In the genomic region with DNA sequence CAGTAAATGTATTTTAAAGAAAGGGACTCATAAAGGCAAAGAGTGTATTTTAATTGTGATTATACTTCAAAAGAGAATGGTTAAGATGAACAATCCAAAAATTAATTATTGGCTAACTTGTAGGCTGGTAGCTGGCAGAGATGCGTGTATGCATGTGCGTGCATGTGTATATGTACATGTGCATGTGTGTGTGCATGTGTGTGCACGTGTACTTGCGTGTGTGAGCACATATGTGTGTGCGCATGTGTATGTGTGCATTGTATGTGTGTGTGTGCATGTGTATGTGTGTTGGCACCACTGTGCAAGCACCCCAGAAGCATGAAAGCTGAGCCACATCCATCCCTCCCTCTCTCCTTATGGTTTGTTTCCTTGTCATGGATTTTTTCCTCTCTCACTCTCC, we compare ENCODE assay signal across 32 cellular contexts.
"Had no signal": no experiment of that assay in that cellular context is flagged by ENCODE, and none has a peak within 500 bp of the region (broad histone marks: within the 10 kb centered on the region; RNA-seq: fewer than 3 reads in every experiment).

No MANE protein-coding gene starts in this region.

- H3K36me3 ChIP-seq: adrenal gland, breast epithelium, cardiac muscle cell, colonic mucosa, esophagus squamous epithelium, gastroesophageal sphincter had no signal

- H3K4me1 ChIP-seq: adrenal gland, body of pancreas, colonic mucosa had no signal

- H3K9me3 Mint-ChIP-seq: activated CD4-positive, alpha-beta T cell treated with anti-CD3 and anti-CD28 coated beads, Interleukin-2, amount 10 ng/mL, durations not matched to agents 7 days and 5 days; activated naive CD4-positive, alpha-beta T cell treated with anti-CD3 and anti-CD28 coated beads for 36 hours; activated naive CD4-positive, alpha-beta T cell treated with anti-CD3 and anti-CD28 coated beads, Interleukin-2, amount 50 U/mL, for 24 hours; activated T-helper 1 cell treated with anti-CD3 and anti-CD28 coated beads, Interleukin-12 subunit alpha, Interleukin-12 subunit beta, Interleukin-2, Interleukin-4 antibody, amounts not matched to agents 30 ng/mL and 10 ng/mL and 1 ng/mL, durations not matched to agents 14 hours and 24 hours and 36 hours; activated T-helper 2 cell treated with anti-CD3 and anti-CD28 coated beads, Interferon-gamma antibody, Interleukin-2, Interleukin-4, amounts not matched to agents 10 μg/mL and 5 μg/mL and 100 μg/mL, durations not matched to agents 14 hours and 24 hours and 36 hours had no signal

- ATAC-seq: activated CD4-positive, alpha-beta T cell treated with anti-CD3 and anti-CD28 coated beads for 36 hours; activated CD8-positive, alpha-beta T cell treated with anti-CD3 and anti-CD28 coated beads for 36 hours; activated naive CD8-positive, alpha-beta T cell treated with anti-CD3 and anti-CD28 coated beads, Interleukin-2, amount 50 U/mL, for 24 hours; activated T-cell treated with anti-CD3 and anti-CD28 coated beads, Interleukin-2, amount 50 U/mL, for 4 hours; body of pancreas; gastroesophageal sphincter; T-cell; T-helper 17 cell had no signal

- H3K4me1 Mint-ChIP-seq: activated CD4-positive, alpha-beta T cell treated with anti-CD3 and anti-CD28 coated beads for 36 hours; activated CD4-positive, alpha-beta T cell treated with anti-CD3 and anti-CD28 coated beads, Interleukin-2, amount 10 ng/mL, durations not matched to agents 7 days and 5 days; activated naive CD4-positive, alpha-beta T cell treated with anti-CD3 and anti-CD28 coated beads, Interleukin-2, amount 50 U/mL, for 24 hours; activated naive CD8-positive, alpha-beta T cell treated with anti-CD3 and anti-CD28 coated beads for 36 hours; activated naive CD8-positive, alpha-beta T cell treated with anti-CD3 and anti-CD28 coated beads, Interleukin-2, amount 50 U/mL, for 24 hours; T-cell; T-helper 17 cell had no signal

- H3K27ac ChIP-seq: adrenal gland, body of pancreas, breast epithelium, cardiac muscle cell, colonic mucosa, epithelial cell of prostate, gastroesophageal sphincter had no signal

- H3K27me3 Mint-ChIP-seq: activated CD4-positive, alpha-beta T cell treated with anti-CD3 and anti-CD28 coated beads, Interleukin-2, amount 10 ng/mL, durations not matched to agents 7 days and 5 days; activated naive CD4-positive, alpha-beta T cell treated with anti-CD3 and anti-CD28 coated beads, Interleukin-2, amount 50 U/mL, for 24 hours; activated naive CD8-positive, alpha-beta T cell treated with anti-CD3 and anti-CD28 coated beads for 36 hours; activated naive CD8-positive, alpha-beta T cell treated with anti-CD3 and anti-CD28 coated beads, Interleukin-2, amount 50 U/mL, for 24 hours had no signal

- H3K36me3 Mint-ChIP-seq: activated naive CD4-positive, alpha-beta T cell treated with anti-CD3 and anti-CD28 coated beads, Interleukin-2, amount 50 U/mL, for 24 hours; activated naive CD8-positive, alpha-beta T cell treated with anti-CD3 and anti-CD28 coated beads for 36 hours; T-cell had no signal

- H3K4me3 Mint-ChIP-seq: activated CD4-positive, alpha-beta T cell treated with anti-CD3 and anti-CD28 coated beads for 36 hours; activated CD4-positive, alpha-beta T cell treated with anti-CD3 and anti-CD28 coated beads, Interleukin-2, amount 10 ng/mL, durations not matched to agents 7 days and 5 days; activated CD8-positive, alpha-beta T cell treated with anti-CD3 and anti-CD28 coated beads for 36 hours; activated naive CD4-positive, alpha-beta T cell treated with anti-CD3 and anti-CD28 coated beads for 36 hours; activated naive CD4-positive, alpha-beta T cell treated with anti-CD3 and anti-CD28 coated beads, Interleukin-2, amount 50 U/mL, for 24 hours; activated naive CD8-positive, alpha-beta T cell treated with anti-CD3 and anti-CD28 coated beads for 36 hours; activated naive CD8-positive, alpha-beta T cell treated with anti-CD3 and anti-CD28 coated beads, Interleukin-2, amount 50 U/mL, for 24 hours; activated T-cell treated with anti-CD3 and anti-CD28 coated beads, Interleukin-2, amount 50 U/mL, for 4 hours; activated T-helper 1 cell treated with anti-CD3 and anti-CD28 coated beads, Interleukin-12 subunit alpha, Interleukin-12 subunit beta, Interleukin-2, Interleukin-4 antibody, amounts not matched to agents 30 ng/mL and 10 ng/mL and 1 ng/mL, durations not matched to agents 14 hours and 24 hours and 36 hours; T-cell; T-helper 17 cell had no signal

- H3K27me3 ChIP-seq: adrenal gland, body of pancreas, breast epithelium, cardiac muscle cell, colonic mucosa, gastroesophageal sphincter had no signal

- FAIRE-seq: endometrium, endothelial cell of umbilical vein had no signal

- H3K9me3 ChIP-seq: body of pancreas, breast epithelium, colonic mucosa, esophagus squamous epithelium, gastroesophageal sphincter had no signal

- DNase-seq: activated CD4-positive, alpha-beta T cell treated with anti-CD3 and anti-CD28 coated beads for 36 hours; activated CD4-positive, alpha-beta T cell treated with anti-CD3 and anti-CD28 coated beads, Interleukin-2, amount 10 ng/mL, durations not matched to agents 7 days and 5 days; activated CD4-positive, alpha-beta T cell treated with anti-CD3 and anti-CD28 coated beads, Interleukin-2, amount 50 U/mL, for 4 hours; activated CD4-positive, CD25-positive, alpha-beta regulatory T cell; activated CD4-positive, CD25-positive, alpha-beta regulatory T cell treated with anti-CD3 and anti-CD28 coated beads, Interleukin-2, amount 50 U/mL, for 72 hours; activated CD8-positive, alpha-beta memory T cell treated with anti-CD3 and anti-CD28 coated beads for 24 hours; activated CD8-positive, alpha-beta T cell treated with anti-CD3 and anti-CD28 coated beads for 36 hours; activated effector memory CD4-positive, alpha-beta T cell treated with anti-CD3 and anti-CD28 coated beads, Interleukin-2, amount 50 U/mL, for 16 hours; activated naive CD4-positive, alpha-beta T cell treated with anti-CD3 and anti-CD28 coated beads for 36 hours; activated naive CD8-positive, alpha-beta T cell treated with anti-CD3 and anti-CD28 coated beads for 36 hours; activated naive CD8-positive, alpha-beta T cell treated with anti-CD3 and anti-CD28 coated beads, Interleukin-2, amount 50 U/mL, for 24 hours; activated T-cell treated with anti-CD3 and anti-CD28 coated beads, Interleukin-2, amount 50 U/mL, for 4 hours; adrenal gland; aorta; body of pancreas; central memory CD4-positive, alpha-beta T cell; cerebellar nuclear complex; colonic mucosa; effector CD8-positive, alpha-beta T cell; esophagus squamous epithelium; foreskin melanocyte; T-cell; T-helper 17 cell had no signal

- H3K4me3 ChIP-seq: adrenal gland, body of pancreas, breast epithelium, cardiac muscle cell, colonic mucosa, esophagus squamous epithelium, gastroesophageal sphincter had no signal

- H3K27ac Mint-ChIP-seq: activated CD4-positive, alpha-beta T cell treated with anti-CD3 and anti-CD28 coated beads for 36 hours; activated CD4-positive, alpha-beta T cell treated with anti-CD3 and anti-CD28 coated beads, Interleukin-2, amount 10 ng/mL, durations not matched to agents 7 days and 5 days; activated CD8-positive, alpha-beta T cell treated with anti-CD3 and anti-CD28 coated beads for 36 hours; activated naive CD4-positive, alpha-beta T cell treated with anti-CD3 and anti-CD28 coated beads for 36 hours; activated naive CD4-positive, alpha-beta T cell treated with anti-CD3 and anti-CD28 coated beads, Interleukin-2, amount 50 U/mL, for 24 hours; activated naive CD8-positive, alpha-beta T cell treated with anti-CD3 and anti-CD28 coated beads for 36 hours; activated naive CD8-positive, alpha-beta T cell treated with anti-CD3 and anti-CD28 coated beads, Interleukin-2, amount 50 U/mL, for 24 hours; activated T-helper 1 cell treated with anti-CD3 and anti-CD28 coated beads, Interleukin-12 subunit alpha, Interleukin-12 subunit beta, Interleukin-2, Interleukin-4 antibody, amounts not matched to agents 30 ng/mL and 10 ng/mL and 1 ng/mL, durations not matched to agents 14 hours and 24 hours and 36 hours; activated T-helper 2 cell treated with anti-CD3 and anti-CD28 coated beads, Interferon-gamma antibody, Interleukin-2, Interleukin-4, amounts not matched to agents 10 μg/mL and 5 μg/mL and 100 μg/mL, durations not matched to agents 14 hours and 24 hours and 36 hours; T-cell; T-helper 17 cell had no signal
